In the genomic region with DNA sequence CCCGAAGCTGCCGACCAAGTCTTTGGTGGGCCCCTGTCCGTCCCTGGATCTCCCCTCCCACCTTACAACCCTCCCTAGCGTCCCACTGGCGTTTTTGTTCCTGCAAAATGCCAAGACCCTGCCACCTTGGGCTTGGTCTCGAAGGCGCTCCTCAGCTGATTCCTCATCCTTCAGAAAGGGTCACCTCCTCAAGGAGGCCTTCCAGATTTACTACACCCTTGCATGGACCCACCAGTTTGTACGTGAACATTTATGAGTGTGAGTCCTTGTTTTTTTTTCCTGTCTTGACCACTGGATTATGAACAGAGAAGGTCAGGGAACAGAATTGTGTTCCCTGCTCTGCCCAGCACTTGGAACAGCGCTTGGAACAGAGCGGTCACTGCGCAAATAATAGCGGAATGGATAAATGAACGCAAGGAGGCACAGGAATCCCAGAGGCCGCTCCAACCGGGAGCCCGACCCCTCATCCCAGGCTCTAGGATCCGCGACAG, we compare ENCODE assay signal across 8 cellular contexts. TPM values are rescaled to one million over a fixed set of nuclear protein-coding genes. Genes with fewer than 3 reads are reported as not detected.
DNase-seq lines count a peak whose midpoint lies in the region; ATAC-seq and TF ChIP-seq lines count a peak whose summit lies in the region.

No MANE protein-coding gene starts in this region.

- no peak for ATAC-seq in activated B cell treated with CpG ODN at 0.5 μM for 24 hours (ENCODE audit: low read depth)
- ATAC-seq in GM18502 (IDR thresholded peaks at IDR 0.05; ENCODE audit: poor library complexity, unreplicated experiment): no peak
- no peak for ATAC-seq in HG02759 (IDR thresholded peaks at IDR 0.05; ENCODE audit: unreplicated experiment)
- no peak for ATAC-seq in HG02588 (IDR thresholded peaks at IDR 0.05; ENCODE audit: unreplicated experiment)

- H3K27me3 ChIP-seq in HAP-1 (ENCODE audit: low read depth): peaks cover 12% of the 10 kb centered on the region
- peaks cover 3 to 58% (median 34%) of the 10 kb centered on the region in 7 donors for H3K27me3 ChIP-seq in spleen (replicated peaks in 1 of 7)

- H3K36me3 ChIP-seq in HAP-1 (replicated peaks) (peaks cover 24% of the 10 kb centered on the region), spleen (peaks cover 2 to 39% (median 27%) of the 10 kb centered on the region in 6 donors)

- no peaks in the 10 kb centered on the region for H3K9me3 ChIP-seq in HAP-1
- H3K9me3 ChIP-seq in spleen: no peaks in the 10 kb centered on the region

- H3K4me1 ChIP-seq in HAP-1: peaks cover 6% of the 10 kb centered on the region
- peaks cover 16 to 53% (median 35%) of the 10 kb centered on the region in 6 donors for H3K4me1 ChIP-seq in spleen

- no peak for TF ChIP-seq CTCF in activated B cell treated with CpG ODN at 0.5 μM for 24 hours (IDR thresholded peaks at IDR 0.05)
- TF ChIP-seq CTCF in spleen (IDR thresholded peaks at IDR 0.05 in 8 of 11, conservative IDR thresholded peaks at IDR 0.05 in 3 of 11): peak in 1 of 11 experiments; percentile 2

- DNase-seq in HAP-1 (ENCODE audit: low spot score in 2 of 2) (no peak), activated B cell treated with CpG ODN at 0.5 μM for 24 hours (no peak), spleen (no peak), NCI-H2029 treated with DMSO at 0.1 percent for 48 hours (lab: John Stamatoyannopoulos, UW) (no peak)

- H3K27ac ChIP-seq in spleen: peak overlapping the region in 7 of 8 donors; percentile 65 to 87 (median 84)

- no peaks in the 10 kb centered on the region for H3K9me3 Mint-ChIP-seq in activated B cell treated with CpG ODN at 0.5 μM for 24 hours

- 24 to 33% (median 27%) methylated on average over 15 to 18 of the region's 18 CpGs for WGBS in spleen, 5 donors

- CTCF ChIA-PET in activated B cell treated with CpG ODN at 0.5 μM for 24 hours (lab: Charles Lee): no interaction called here

- H3K4me3 ChIP-seq in HAP-1 (peak overlapping the region; percentile 72), iPS-11a (ENCODE audit: low read depth, low read length) (peak overlapping the region; percentile 74), spleen (peak overlapping the region; percentile 76 to 94 (median 88))

- H3K4me1 Mint-ChIP-seq in activated B cell treated with CpG ODN at 0.5 μM for 24 hours: peaks cover 23% of the 10 kb centered on the region

- POLR2A ChIA-PET in activated B cell treated with CpG ODN at 0.5 μM for 24 hours (lab: Charles Lee): interaction anchor here (1.2 to 21.9 kb wide), 7 partner anchors 9 to 172 kb away, joined by 3 to 351 read pairs (median 11); partner anchors contain the start of genes NDUFB10, RNF151, RPS2 and TBL3

- in situ Hi-C loops in HAP-1 (cut with MboI; ENCODE audit: low sequenced_read_pairs): loop anchor here (25.0 kb wide), 1 partner anchor 529 kb away; the partner anchor contains the start of genes AMDHD2 and ATP6V0C

- TF ChIP-seq POLR2A in spleen (IDR thresholded peaks at IDR 0.05): no peak

- intact Hi-C loops in activated B cell treated with CpG ODN at 0.5 μM for 24 hours (cut with micrococcal nuclease) (no loop called here), spleen (cut with DNase I; ENCODE audit: low total_unique reads) (no loop called here)

- H3K4me3 Mint-ChIP-seq in activated B cell treated with CpG ODN at 0.5 μM for 24 hours: peak overlapping the region; percentile 83

- H3K36me3 Mint-ChIP-seq in activated B cell treated with CpG ODN at 0.5 μM for 24 hours (ENCODE audit: low read depth): peaks cover 20% of the 10 kb centered on the region

- H3K27ac Mint-ChIP-seq in activated B cell treated with CpG ODN at 0.5 μM for 24 hours: peak overlapping the region; percentile 24

- H3K27me3 Mint-ChIP-seq in activated B cell treated with CpG ODN at 0.5 μM for 24 hours: peaks cover 14% of the 10 kb centered on the region

RNA-seq across cellular contexts. Expression of gene GFER, which starts 0.9 kb away (rescaled TPM):
- total RNA-seq in activated B cell treated with CpG ODN at 0.5 μM for 24 hours: 31.6 and 39.4 TPM in 2 replicates
- 10 to 100 TPM in 6 of 7 donors, 1 to 10 TPM in 1; 9.6 to 23.3 (median 20.5) TPM for total RNA-seq in spleen
- 10 to 100 TPM; 28.5 to 36.0 (median 34.9) TPM for polyA plus RNA-seq in spleen

RNA-seq across cellular contexts. Expression of gene NOXO1, which starts 1.8 kb away (rescaled TPM):
- total RNA-seq in activated B cell treated with CpG ODN at 0.5 μM for 24 hours (0.37 and 0.73 TPM in 2 replicates), spleen (1 to 10 TPM in 1 of 7 donors, under 1 TPM in 2, not detected in 4; 0.30 to 1.4 (median 0.49) TPM)
- 1 to 10 TPM in 1 of 3 donors, under 1 TPM in 2; 0.68 to 1.3 (median 0.96) TPM for polyA plus RNA-seq in spleen

RNA-seq across cellular contexts. Expression of gene SYNGR3, which starts 6.7 kb away (rescaled TPM):
- total RNA-seq in activated B cell treated with CpG ODN at 0.5 μM for 24 hours (10.0 and 11.3 TPM in 2 replicates), spleen (10 to 100 TPM in 1 of 7 donors, 1 to 10 TPM in 5, under 1 TPM in 1; 0.85 to 11.4 (median 2.6) TPM)
- 1 to 10 TPM; 1.8 to 3.0 (median 3.0) TPM for polyA plus RNA-seq in spleen

RNA-seq across cellular contexts. Expression of gene TBL3, which starts 11.2 kb away (rescaled TPM):
- total RNA-seq in activated B cell treated with CpG ODN at 0.5 μM for 24 hours: 41.8 and 44.2 TPM in 2 replicates
- total RNA-seq in spleen: 10 to 100 TPM; 20.6 to 33.0 (median 27.0) TPM
- 10 to 100 TPM; 40.6 to 54.2 (median 46.8) TPM for polyA plus RNA-seq in spleen

RNA-seq across cellular contexts. Expression of gene RNF151, which starts 16.4 kb away (rescaled TPM):
- total RNA-seq in activated B cell treated with CpG ODN at 0.5 μM for 24 hours (not detected in 2 replicates), spleen (not detected)
- under 1 TPM; 0.16 to 0.26 (median 0.17) TPM for polyA plus RNA-seq in spleen
